In genomic region chr3:172673210-172673679, GRCh38 we compare ENCODE assay signal across 8 cellular contexts. TPM values are rescaled to one million over a fixed set of nuclear protein-coding genes. Genes with fewer than 3 reads are reported as not detected.
DNase-seq lines count a peak whose midpoint lies in the region; ATAC-seq and TF ChIP-seq lines count a peak whose summit lies in the region.

No MANE protein-coding gene starts in this region.

- H3K4me1 Mint-ChIP-seq in Calu3 (ENCODE audit: low read depth, unreplicated experiment), result peaks cover 34% of the 10 kb centered on the region

- DNase-seq in Calu3, result peak; percentile 93
- peak; percentile 57 for DNase-seq in NT2/D1 (ENCODE audit: low read depth, low spot score)
- peak in 2 of 3 experiments; percentile 24 to 48 for DNase-seq in activated CD8-positive, alpha-beta memory T cell treated with anti-CD3 and anti-CD28 coated beads for 48 hours (ENCODE audit: low read depth in 2 of 3, low spot score in 2 of 3)
- no peak for DNase-seq in esophagus squamous epithelium (lab: John Stamatoyannopoulos, UW)
- DNase-seq in pons (ENCODE audit: low spot score), result peak; percentile 48

- no peak overlapping the region for H3K4me3 Mint-ChIP-seq in Calu3 (ENCODE audit: low read depth, unreplicated experiment)

- H3K27ac ChIP-seq in HUES48 (ENCODE audit: low read depth, low read length) (peak overlapping the region; percentile 32), esophagus squamous epithelium (no peak overlapping the region)

- BruUV-seq in Calu3 (replicated peaks; lab: Mats Ljungman, UMichigan), result no TSS peak

- intact Hi-C loops in Calu3 (cut with micrococcal nuclease; ENCODE audit: unreplicated experiment), result loop anchor here (1.0 kb wide), 2 partner anchors 38 to 77 kb away; partner anchors contain the start of genes ECT2 and NCEH1
- intact Hi-C loops in esophagus squamous epithelium (cut with DNase I), result loop anchor here (5.0 kb wide), 1 partner anchor 39 kb away; the partner anchor contains the start of gene NCEH1

- H3K36me3 Mint-ChIP-seq in Calu3 (ENCODE audit: insufficient read depth, unreplicated experiment), result no peaks in the 10 kb centered on the region

- H3K9me3 ChIP-seq in HUES48 (ENCODE audit: control insufficient read depth, insufficient read depth, low read length) (0 out of 2 replicates have a peak, but pooled peaks cover 2% of the 10 kb centered on the region), NT2/D1 (ENCODE audit: insufficient read depth, low read length) (no peaks in the 10 kb centered on the region), esophagus squamous epithelium (no peaks in the 10 kb centered on the region)

- TF ChIP-seq CTCF in Calu3 (IDR thresholded peaks at IDR 0.05; ENCODE audit: unreplicated experiment) (peak; percentile 99), esophagus squamous epithelium (IDR thresholded peaks at IDR 0.05) (peak; percentile 67 to 91 (median 72))

- 9 to 19% methylated on average over 2 of the region's 2 CpGs for WGBS in esophagus squamous epithelium, 2 donors

- ATAC-seq in GM21447 (IDR thresholded peaks at IDR 0.05; ENCODE audit: unreplicated experiment), result peak; percentile 76
- ATAC-seq in GM19467 (IDR thresholded peaks at IDR 0.05; ENCODE audit: unreplicated experiment), result no peak

- no peaks in the 10 kb centered on the region for H3K9me3 Mint-ChIP-seq in Calu3 (ENCODE audit: low read depth, unreplicated experiment)

- no peaks in the 10 kb centered on the region for H3K36me3 ChIP-seq in HUES48 (ENCODE audit: control insufficient read depth, insufficient read depth, low read length)
- no peaks in the 10 kb centered on the region for H3K36me3 ChIP-seq in NT2/D1 (ENCODE audit: insufficient read depth, insufficient read length, low read length)
- H3K36me3 ChIP-seq in esophagus squamous epithelium, result no peaks in the 10 kb centered on the region

- H3K4me3 ChIP-seq in HUES48 (ENCODE audit: low read depth, low read length) (no peak overlapping the region), NT2/D1 (ENCODE audit: insufficient read length, low read depth) (no peak overlapping the region), esophagus squamous epithelium (no peak overlapping the region)

- H3K9ac ChIP-seq in HUES48 (ENCODE audit: low read depth, low read length) (no peak overlapping the region), NT2/D1 (ENCODE audit: insufficient read length, low read depth) (no peak overlapping the region)

- H3K27me3 ChIP-seq in HUES48 (ENCODE audit: control insufficient read depth, insufficient read depth, low read length) (no peaks in the 10 kb centered on the region), NT2/D1 (ENCODE audit: insufficient read depth, insufficient read length) (no peaks in the 10 kb centered on the region), esophagus squamous epithelium (no peaks in the 10 kb centered on the region)

- CTCF ChIA-PET in Calu3 (lab: Charles Lee), result interaction anchor here (0.6 to 3.9 kb wide), 19 partner anchors 13 to 1872 kb away, joined by 3 to 80 read pairs (median 4); partner anchors contain the start of genes ECT2 and NCEH1

- no peaks in the 10 kb centered on the region for H3K27me3 Mint-ChIP-seq in Calu3 (ENCODE audit: unreplicated experiment)

- H3K4me1 ChIP-seq in HUES48 (ENCODE audit: control insufficient read depth, insufficient read depth, low read length) (0 out of 2 replicates have a peak, but pooled peaks cover 5% of the 10 kb centered on the region), NT2/D1 (ENCODE audit: insufficient read depth, insufficient read length) (peaks cover 3% of the 10 kb centered on the region), esophagus squamous epithelium (peaks cover 14 to 46% (median 17%) of the 10 kb centered on the region in 3 donors)

- peak overlapping the region; percentile 41 for H3K27ac Mint-ChIP-seq in Calu3 (ENCODE audit: unreplicated experiment)

- no peak for TF ChIP-seq POLR2A in esophagus squamous epithelium (IDR thresholded peaks at IDR 0.05)

RNA-seq across cellular contexts. Expression of gene NCEH1, which starts 37.6 kb away (rescaled TPM):
- total RNA-seq in Calu3 (2022) (159 and 163 TPM in 2 replicates), esophagus squamous epithelium (1 to 10 TPM; 2.2 to 9.1 (median 5.0) TPM)

Comparison
In these comparisons a context has a peak if more than half of its experiments do, and no peak if none do; other contexts are left out.
1. RNA of gene NCEH1, which starts 37.6 kb away (total RNA-seq): 159 to 163 TPM in Calu3; 2.2 to 9.1 TPM in esophagus squamous epithelium; every median in the first group is over 10 times any median in the second.